In genomic region chr16:87303962-87304521, GRCh38 we compare ENCODE assay signal across 9 cellular contexts.
"Had no signal": no experiment of that assay in that cellular context is flagged by ENCODE, and none has a peak within 500 bp of the region (broad histone marks: within the 10 kb centered on the region; RNA-seq: fewer than 3 reads in every experiment).

No MANE protein-coding gene starts in this region.

- H3K27ac Mint-ChIP-seq: nephron had no signal

- DNase-seq: activated effector memory CD4-positive, alpha-beta T cell treated with anti-CD3 and anti-CD28 coated beads, Interleukin-2, amount 50 U/mL, for 16 hours; effector CD8-positive, alpha-beta T cell; heart left ventricle; sigmoid colon; stomach had no signal

- H3K4me3 ChIP-seq: cardiac muscle cell, heart left ventricle, sigmoid colon, stomach, thoracic aorta had no signal

- H3K27me3 ChIP-seq: cardiac muscle cell had no signal

- H3K36me3 ChIP-seq: cardiac muscle cell, heart left ventricle, sigmoid colon, thoracic aorta had no signal

- H3K9me3 Mint-ChIP-seq: nephron had no signal

- ATAC-seq: heart left ventricle, left lobe of liver had no signal

- H3K4me1 Mint-ChIP-seq: nephron had no signal

- H3K4me3 Mint-ChIP-seq: nephron had no signal

- H3K4me1 ChIP-seq: heart left ventricle, sigmoid colon, stomach had no signal

- H3K27ac ChIP-seq: cardiac muscle cell, heart left ventricle, sigmoid colon, stomach, thoracic aorta had no signal

- H3K9me3 ChIP-seq: sigmoid colon, thoracic aorta had no signal
